Comparison of ENCODE assay signal across 8 cellular contexts in the genomic region with DNA sequence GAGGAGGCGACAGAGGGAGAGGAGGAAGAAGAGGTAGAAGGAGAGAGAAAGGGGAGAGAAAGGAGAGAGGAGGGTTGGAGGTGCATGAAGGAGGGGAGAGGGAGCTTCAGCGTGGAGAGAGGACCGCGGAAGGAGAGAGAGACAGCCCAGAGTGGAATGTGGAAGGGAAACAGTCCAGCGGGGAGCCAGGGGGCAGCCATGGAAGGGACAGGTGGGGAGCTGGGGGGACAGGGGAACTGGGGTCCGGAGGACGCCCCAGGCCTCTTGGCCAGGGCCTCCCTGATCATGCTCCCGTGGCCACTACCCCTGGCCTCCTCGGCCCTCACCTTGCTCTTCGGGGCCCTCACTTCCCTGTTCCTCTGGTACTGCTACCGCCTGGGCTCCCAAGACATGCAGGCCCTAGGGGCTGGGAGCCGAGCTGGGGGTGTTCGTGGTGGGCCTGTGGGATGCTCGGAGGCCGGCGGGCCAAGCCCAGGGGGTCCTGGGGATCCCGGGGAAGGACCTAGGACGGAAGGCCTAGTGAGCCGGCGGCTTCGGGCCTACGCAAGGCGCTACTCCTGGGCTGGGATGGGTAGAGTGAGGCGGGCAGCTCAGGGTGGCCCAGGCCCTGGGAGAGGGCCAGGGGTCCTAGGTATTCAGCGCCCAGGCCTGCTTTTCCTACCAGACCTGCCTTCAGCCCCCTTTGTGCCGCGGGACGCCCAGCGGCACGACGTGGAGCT. TPM values are rescaled to one million over a fixed set of nuclear protein-coding genes. Genes with fewer than 3 reads are reported as not detected.
DNase-seq lines count a peak whose midpoint lies in the region; ATAC-seq and TF ChIP-seq lines count a peak whose summit lies in the region.

No MANE protein-coding gene starts in this region.

- H3K27ac Mint-ChIP-seq in activated T-cell treated with anti-CD3 and anti-CD28 coated beads, Interleukin-2, amount 50 U/mL, for 24 hours, result peak overlapping the region; percentile 75
- H3K27ac Mint-ChIP-seq in activated T-helper 17 cell treated with anti-CD3 and anti-CD28 coated beads, Interleukin-2, amount 50 U/mL, for 72 hours, result peak overlapping the region; percentile 71

- no peaks in the 10 kb centered on the region for H3K9me3 ChIP-seq in iPS-18c (ENCODE audit: control insufficient read depth, insufficient read depth, low read length)
- no peaks in the 10 kb centered on the region for H3K9me3 ChIP-seq in thoracic aorta

- TF ChIP-seq CTCF in thoracic aorta (IDR thresholded peaks at IDR 0.05), result no peak

- H3K9me3 Mint-ChIP-seq in activated T-cell treated with anti-CD3 and anti-CD28 coated beads, Interleukin-2, amount 50 U/mL, for 24 hours, result no peaks in the 10 kb centered on the region
- H3K9me3 Mint-ChIP-seq in activated T-helper 17 cell treated with anti-CD3 and anti-CD28 coated beads, Interleukin-2, amount 50 U/mL, for 72 hours, result no peaks in the 10 kb centered on the region

- no peak for ATAC-seq in activated T-helper 17 cell treated with anti-CD3 and anti-CD28 coated beads, Interleukin-2, amount 50 U/mL, for 72 hours (replicated peaks)
- no peak for ATAC-seq in thoracic aorta (ENCODE audit: insufficient number of reproducible peaks, low FRiP score, low read depth)
- ATAC-seq in GM21390 (IDR thresholded peaks at IDR 0.05; ENCODE audit: unreplicated experiment), result no peak
- ATAC-seq in GM21619 (IDR thresholded peaks at IDR 0.05; ENCODE audit: unreplicated experiment), result no peak
- no peak for ATAC-seq in GM21515 (IDR thresholded peaks at IDR 0.05; ENCODE audit: unreplicated experiment)

- DNase-seq in activated T-cell treated with anti-CD3 and anti-CD28 coated beads, Interleukin-2, amount 50 U/mL, for 24 hours, result no peak
- no peak for DNase-seq in activated T-cell treated with anti-CD3 and anti-CD28 coated beads, Interleukin-2, amount 50 U/mL, for 1 hour
- DNase-seq in thoracic aorta (ENCODE audit: low spot score), result no peak

- peaks cover 17% of the 10 kb centered on the region for H3K4me1 Mint-ChIP-seq in activated T-cell treated with anti-CD3 and anti-CD28 coated beads, Interleukin-2, amount 50 U/mL, for 24 hours (ENCODE audit: low read depth)
- peaks cover 12% of the 10 kb centered on the region for H3K4me1 Mint-ChIP-seq in activated T-helper 17 cell treated with anti-CD3 and anti-CD28 coated beads, Interleukin-2, amount 50 U/mL, for 72 hours

- H3K4me3 ChIP-seq in iPS-18c (ENCODE audit: insufficient read depth, low read depth, low read length) (peak overlapping the region; percentile 89), thoracic aorta (peak overlapping the region; percentile 71)

- H3K36me3 Mint-ChIP-seq in activated T-cell treated with anti-CD3 and anti-CD28 coated beads, Interleukin-2, amount 50 U/mL, for 24 hours (ENCODE audit: low read depth), result peaks cover 4% of the 10 kb centered on the region
- H3K36me3 Mint-ChIP-seq in activated T-helper 17 cell treated with anti-CD3 and anti-CD28 coated beads, Interleukin-2, amount 50 U/mL, for 72 hours (ENCODE audit: low read depth), result no peaks in the 10 kb centered on the region

- H3K27ac ChIP-seq in thoracic aorta, result no peak overlapping the region

- H3K36me3 ChIP-seq in thoracic aorta, result no peaks in the 10 kb centered on the region

- peak overlapping the region; percentile 84 for H3K4me3 Mint-ChIP-seq in activated T-cell treated with anti-CD3 and anti-CD28 coated beads, Interleukin-2, amount 50 U/mL, for 24 hours
- peak overlapping the region; percentile 89 for H3K4me3 Mint-ChIP-seq in activated T-helper 17 cell treated with anti-CD3 and anti-CD28 coated beads, Interleukin-2, amount 50 U/mL, for 72 hours

- H3K4me1 ChIP-seq in thoracic aorta (ENCODE audit: control insufficient read depth in 1 of 2, low read depth in 2 of 2), result peaks cover 5 to 11% of the 10 kb centered on the region in 2 donors

- peaks cover 25% of the 10 kb centered on the region for H3K27me3 Mint-ChIP-seq in activated T-cell treated with anti-CD3 and anti-CD28 coated beads, Interleukin-2, amount 50 U/mL, for 24 hours
- peaks cover 27% of the 10 kb centered on the region for H3K27me3 Mint-ChIP-seq in activated T-helper 17 cell treated with anti-CD3 and anti-CD28 coated beads, Interleukin-2, amount 50 U/mL, for 72 hours

- peaks cover 11% of the 10 kb centered on the region for H3K27me3 ChIP-seq in thoracic aorta (replicated peaks; ENCODE audit: insufficient read depth)

RNA-seq across cellular contexts. Expression of gene ASPHD1, which starts 0.8 kb away (rescaled TPM):
- total RNA-seq in activated T-helper 17 cell treated with anti-CD3 and anti-CD28 coated beads, Interleukin-2, amount 50 U/mL, for 72 hours, result 1 to 10 TPM; 3.1 to 3.5 TPM
- under 1 TPM in 1 of 2 donors, not detected in 1; 0.27 TPM for total RNA-seq in thoracic aorta

RNA-seq across cellular contexts. Expression of gene SEZ6L2, which starts 1.7 kb away (rescaled TPM):
- total RNA-seq in activated T-helper 17 cell treated with anti-CD3 and anti-CD28 coated beads, Interleukin-2, amount 50 U/mL, for 72 hours, result under 1 TPM in 1 of 2 donors, not detected in 1; 0.56 TPM
- total RNA-seq in thoracic aorta, result 1 to 10 TPM in 1 of 2 donors, under 1 TPM in 1; 0.63 to 1.4 TPM

RNA-seq across cellular contexts. Expression of gene KCTD13, which starts 25.0 kb away (rescaled TPM):
- total RNA-seq in activated T-helper 17 cell treated with anti-CD3 and anti-CD28 coated beads, Interleukin-2, amount 50 U/mL, for 72 hours, result 10 to 100 TPM; 31.9 to 36.0 TPM
- total RNA-seq in thoracic aorta, result 10 to 100 TPM; 29.2 to 37.1 TPM

RNA-seq across cellular contexts. Expression of gene CDIPT, which starts 38.0 kb away (rescaled TPM):
- total RNA-seq in activated T-helper 17 cell treated with anti-CD3 and anti-CD28 coated beads, Interleukin-2, amount 50 U/mL, for 72 hours, result 10 to 100 TPM; 36.1 to 45.9 TPM
- total RNA-seq in thoracic aorta, result 100 to 1,000 TPM in 1 of 2 donors, 10 to 100 TPM in 1; 92.1 to 107 TPM
